8 cellular contexts compared by ENCODE assay signal in the genomic region with DNA sequence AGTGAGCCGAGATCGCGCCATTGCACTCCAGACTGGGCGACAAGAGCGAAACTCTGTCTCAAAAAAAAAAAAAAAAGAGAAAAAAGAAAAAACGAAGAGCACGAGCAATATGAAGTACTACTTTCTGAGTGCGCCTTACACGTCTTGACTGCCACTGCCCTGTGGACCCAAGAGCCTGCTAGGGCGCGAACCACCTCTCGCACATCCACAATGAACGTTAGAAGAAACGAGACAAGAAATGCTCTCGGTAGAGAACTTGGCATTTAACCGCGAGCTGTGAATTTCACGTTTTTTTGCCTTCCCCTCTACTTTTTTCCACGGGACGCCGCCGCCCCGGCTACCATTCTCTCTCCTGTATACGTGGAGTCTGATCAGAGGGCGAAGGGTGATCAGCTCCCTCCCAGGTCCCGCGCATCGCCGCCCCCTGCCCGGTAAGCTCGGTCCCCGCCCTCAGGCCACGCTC. TPM values are rescaled to one million over a fixed set of nuclear protein-coding genes. Genes with fewer than 3 reads are reported as not detected.
DNase-seq lines count a peak whose midpoint lies in the region; ATAC-seq and TF ChIP-seq lines count a peak whose summit lies in the region.

No MANE protein-coding gene starts in this region.

- peak overlapping the region; percentile 94 for H3K4me3 Mint-ChIP-seq in T-helper 17 cell

- DNase-seq in cardiac muscle cell (ENCODE audit: low read depth in 1 of 2, low spot score in 1 of 2), result peak in 1 of 2 donors; percentile 13
- no peak for DNase-seq in Right ventricle myocardium superior
- DNase-seq in T-helper 17 cell, result no peak
- DNase-seq in fibroblast of villous mesenchyme (ENCODE audit: low read depth), result peak; percentile 25
- DNase-seq in sigmoid colon, result no peak
- DNase-seq in dedifferentiated amniotic fluid mesenchymal stem cell (ENCODE audit: extremely low spot score), result no peak

- no peak for ATAC-seq in Right ventricle myocardium superior (ENCODE audit: poor library complexity)
- peak; percentile 3 for ATAC-seq in T-helper 17 cell
- no peak for ATAC-seq in esophagus mucosa
- no peak for ATAC-seq in GM18520 (IDR thresholded peaks at IDR 0.05; ENCODE audit: unreplicated experiment)

- H3K27me3 ChIP-seq in cardiac muscle cell (no peaks in the 10 kb centered on the region), sigmoid colon (no peaks in the 10 kb centered on the region)

- no peak for TF ChIP-seq EP300 in sigmoid colon (IDR thresholded peaks at IDR 0.05)

- H3K4me3 ChIP-seq in cardiac muscle cell (peak overlapping the region; percentile 75), fibroblast of villous mesenchyme (ENCODE audit: low read depth, low read length) (peak overlapping the region; percentile 84), sigmoid colon (peak overlapping the region; percentile 68 to 87 (median 75))

- WGBS in sigmoid colon, 2 donors, result 1 to 3% methylated on average over 33 of the region's 33 CpGs

- no peaks in the 10 kb centered on the region for H3K36me3 Mint-ChIP-seq in T-helper 17 cell (ENCODE audit: low read depth)

- intact Hi-C loops in Right ventricle myocardium superior (cut with DNase I), result loop anchor here (5.0 to 10.0 kb wide), 3 partner anchors 59 to 309 kb away; no protein-coding TSS in a partner anchor
- intact Hi-C loops in sigmoid colon (cut with DNase I), result no loop called here

- peaks cover 24% of the 10 kb centered on the region for H3K4me1 Mint-ChIP-seq in T-helper 17 cell

- peak overlapping the region; percentile 99 for H3K27ac ChIP-seq in cardiac muscle cell
- H3K27ac ChIP-seq in sigmoid colon, result peak overlapping the region; percentile 94 to 99 (median 96)

- H3K9me3 ChIP-seq in cardiac muscle cell (ENCODE audit: low read depth) (no peaks in the 10 kb centered on the region), T-helper 17 cell (ENCODE audit: control insufficient read depth, low read length, poor library complexity, severe bottlenecking) (no peaks in the 10 kb centered on the region), sigmoid colon (no peaks in the 10 kb centered on the region)

- H3K36me3 ChIP-seq in cardiac muscle cell (peaks cover 9% of the 10 kb centered on the region), sigmoid colon (peaks cover 0 to 32% (median 14%) of the 10 kb centered on the region in 4 donors)

- peak overlapping the region; percentile 95 for H3K27ac Mint-ChIP-seq in T-helper 17 cell

- no peak for TF ChIP-seq POLR2A in sigmoid colon (IDR thresholded peaks at IDR 0.05)

- peaks cover 3% of the 10 kb centered on the region for H3K4me1 ChIP-seq in cardiac muscle cell (ENCODE audit: low read depth)
- peaks cover 3 to 53% (median 37%) of the 10 kb centered on the region in 4 donors for H3K4me1 ChIP-seq in sigmoid colon

- no peak for TF ChIP-seq CTCF in cardiac muscle cell (IDR thresholded peaks at IDR 0.05; ENCODE audit: low read depth, low read length)
- no peak for TF ChIP-seq CTCF in fibroblast of villous mesenchyme (IDR thresholded peaks at IDR 0.05; ENCODE audit: insufficient read depth, low read depth, low read length)
- no peak for TF ChIP-seq CTCF in sigmoid colon (IDR thresholded peaks at IDR 0.05)

- H3K27me3 Mint-ChIP-seq in T-helper 17 cell, result no peaks in the 10 kb centered on the region

RNA-seq across cellular contexts. Expression of a gene that starts 0.5 kb away (rescaled TPM):
- total RNA-seq in cardiac muscle cell (77.9 and 92.4 TPM in 2 replicates), Right ventricle myocardium superior (116 TPM), T-helper 17 cell (10 to 100 TPM; 89.5 to 93.1 TPM), fibroblast of villous mesenchyme (57.9 and 58.6 TPM in 2 replicates), sigmoid colon (10 to 100 TPM; 51.7 to 80.1 (median 78.6) TPM), esophagus mucosa (43.8 TPM)
- polyA plus RNA-seq in cardiac muscle cell (52.0 and 52.5 TPM in 2 replicates), sigmoid colon (10 to 100 TPM; 33.0 to 72.4 (median 38.8) TPM)

RNA-seq across cellular contexts. Expression of a gene that starts 17.1 kb away (rescaled TPM):
- total RNA-seq in cardiac muscle cell, result 22.8 and 60.1 TPM in 2 replicates
- 18.1 and 48.5 TPM in 2 replicates for polyA plus RNA-seq in cardiac muscle cell
- total RNA-seq in Right ventricle myocardium superior, result 0.16 TPM
- not detected for total RNA-seq in T-helper 17 cell
- total RNA-seq in fibroblast of villous mesenchyme, result 1.9 and 3.0 TPM in 2 replicates
- 10 to 100 TPM; 25.3 to 92.2 (median 38.8) TPM for total RNA-seq in sigmoid colon
- 1 to 10 TPM in 1 of 3 donors, under 1 TPM in 2; 0.60 to 2.2 (median 0.92) TPM for polyA plus RNA-seq in sigmoid colon
- not detected for total RNA-seq in esophagus mucosa

RNA-seq across cellular contexts. Expression of a gene that starts 22.9 kb away (rescaled TPM):
- total RNA-seq in cardiac muscle cell, result 22.1 and 42.1 TPM in 2 replicates
- polyA plus RNA-seq in cardiac muscle cell, result 22.5 and 31.4 TPM in 2 replicates
- 9.4 TPM for total RNA-seq in Right ventricle myocardium superior
- total RNA-seq in T-helper 17 cell, result 10 to 100 TPM; 12.6 to 16.0 TPM
- 17.7 and 23.5 TPM in 2 replicates for total RNA-seq in fibroblast of villous mesenchyme
- total RNA-seq in sigmoid colon, result 10 to 100 TPM; 20.3 to 31.2 (median 27.8) TPM
- 10 to 100 TPM; 11.6 to 19.5 (median 16.8) TPM for polyA plus RNA-seq in sigmoid colon
- total RNA-seq in esophagus mucosa, result 7.9 TPM

RNA-seq across cellular contexts. Expression of a gene that starts 28.4 kb away (rescaled TPM):
- total RNA-seq in cardiac muscle cell (0.46 and 3.2 TPM in 2 replicates), Right ventricle myocardium superior (10.9 TPM), T-helper 17 cell (1 to 10 TPM; 1.4 to 1.7 TPM), fibroblast of villous mesenchyme (0.86 and 0.97 TPM in 2 replicates), sigmoid colon (1 to 10 TPM in 1 of 4 donors, not detected in 3; 1.8 TPM), esophagus mucosa (0.72 TPM)
- polyA plus RNA-seq in cardiac muscle cell (2.6 and 11.8 TPM in 2 replicates), sigmoid colon (not detected)

RNA-seq across cellular contexts. Expression of a gene that starts 39.3 kb away (rescaled TPM):
- total RNA-seq in cardiac muscle cell (23.5 and 24.1 TPM in 2 replicates), Right ventricle myocardium superior (27.5 TPM), T-helper 17 cell (100 to 1,000 TPM; 104 to 107 TPM), fibroblast of villous mesenchyme (12.1 and 12.2 TPM in 2 replicates), sigmoid colon (10 to 100 TPM; 12.5 to 20.2 (median 17.4) TPM), esophagus mucosa (15.4 TPM)
- polyA plus RNA-seq in cardiac muscle cell (12.4 and 18.6 TPM in 2 replicates), sigmoid colon (10 to 100 TPM; 15.6 to 27.8 (median 15.7) TPM)
